21 cellular contexts compared by ENCODE assay signal in the genomic region with DNA sequence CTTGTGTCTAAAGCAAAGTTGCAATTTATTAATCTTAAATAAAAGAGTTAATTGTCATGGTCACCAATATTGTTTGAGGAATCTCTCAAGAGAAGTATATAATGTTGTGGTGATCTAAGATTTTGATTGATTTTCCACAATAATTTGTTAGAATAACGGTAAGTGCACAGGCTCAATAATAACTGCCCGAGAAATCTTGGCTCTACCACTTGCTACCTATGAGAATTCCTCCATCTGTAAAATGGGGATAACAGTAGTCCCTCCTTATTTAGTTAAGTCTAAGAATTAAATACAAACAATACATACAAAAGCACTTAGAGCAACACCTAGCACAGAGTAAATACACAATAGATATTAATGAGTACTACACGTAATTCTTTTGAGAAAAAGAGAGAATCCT.
"Had no signal": no experiment of that assay in that cellular context is flagged by ENCODE, and none has a peak within 500 bp of the region (broad histone marks: within the 10 kb centered on the region; RNA-seq: fewer than 3 reads in every experiment).

No MANE protein-coding gene starts in this region.

- H3K36me3 ChIP-seq: heart left ventricle, pancreas, right lobe of liver, spleen, transverse colon had no signal

- H3K27ac ChIP-seq: coronary artery, heart left ventricle, pancreas, right lobe of liver, spleen, testis, transverse colon had no signal

- H3K27me3 ChIP-seq: heart left ventricle, pancreas, right lobe of liver, spleen, testis, transverse colon had no signal

- H3K4me3 ChIP-seq: coronary artery, heart left ventricle, pancreas, right lobe of liver, spleen, testis, transverse colon had no signal

- H3K9me3 ChIP-seq: heart left ventricle, pancreas, spleen, testis, transverse colon had no signal

- H3K4me3 Mint-ChIP-seq: endodermal cell; neural crest cell; stimulated activated naive B cell treated with anti-CD40 and anti-IgM and Interleukin-4, amounts not matched to agents 10 μg/mL and 1 μg/mL and 100 μg/mL, for 72 hours; stimulated activated naive CD8-positive, alpha-beta T cell treated with anti-CD3 and anti-CD28 coated beads, Interleukin-15, amount 100 ng/mL, for 72 hours had no signal

- H3K36me3 Mint-ChIP-seq: naive thymus-derived CD4-positive, alpha-beta T cell had no signal

- H3K27ac Mint-ChIP-seq: endodermal cell; stimulated activated naive CD8-positive, alpha-beta T cell treated with anti-CD3 and anti-CD28 coated beads, Interleukin-15, amount 100 ng/mL, for 72 hours had no signal

- H3K9me3 Mint-ChIP-seq: endodermal cell; naive thymus-derived CD4-positive, alpha-beta T cell; neural crest cell; stimulated activated naive B cell treated with anti-CD40 and anti-IgM and Interleukin-4, amounts not matched to agents 10 μg/mL and 1 μg/mL and 100 μg/mL, for 72 hours; stimulated activated naive CD8-positive, alpha-beta T cell treated with anti-CD3 and anti-CD28 coated beads, Interleukin-15, amount 100 ng/mL, for 72 hours had no signal

- ATAC-seq: esophagus mucosa; naive thymus-derived CD4-positive, alpha-beta T cell; right lobe of liver had no signal

- DNase-seq: effector CD4-positive, alpha-beta T cell; endodermal cell; heart left ventricle; hippocampal formation; kidney glomerular epithelial cell; mammary epithelial cell; naive thymus-derived CD4-positive, alpha-beta T cell; pancreas; right lobe of liver; spleen; stimulated activated CD4-positive, alpha-beta T cell treated with anti-CD3 and anti-CD28 coated beads, Interleukin-15, amount 100 ng/mL, for 24 hours; stimulated activated CD4-positive, alpha-beta T cell treated with anti-CD3 and anti-CD28 coated beads, Interleukin-1b, Interleukin-23, amount 100 ng/mL, for 48 hours; stimulated activated CD4-positive, alpha-beta T cell treated with anti-CD3 and anti-CD28 coated beads, Interleukin-4, amount 100 ng/mL, for 24 hours; stimulated activated naive B cell treated with anti-CD40 and anti-IgM and Interleukin-4, amounts not matched to agents 10 μg/mL and 1 μg/mL and 100 μg/mL, for 72 hours; stimulated activated naive CD8-positive, alpha-beta T cell treated with anti-CD3 and anti-CD28 coated beads, Interleukin-15, amount 100 ng/mL, for 72 hours; testis; transverse colon had no signal

- H3K27me3 Mint-ChIP-seq: naive thymus-derived CD4-positive, alpha-beta T cell; progenitor cell of endocrine pancreas; stimulated activated naive B cell treated with anti-CD40 and anti-IgM and Interleukin-4, amounts not matched to agents 10 μg/mL and 1 μg/mL and 100 μg/mL, for 72 hours; stimulated activated naive CD8-positive, alpha-beta T cell treated with anti-CD3 and anti-CD28 coated beads, Interleukin-15, amount 100 ng/mL, for 72 hours had no signal
